9 cellular contexts compared by ENCODE assay signal in the genomic region with DNA sequence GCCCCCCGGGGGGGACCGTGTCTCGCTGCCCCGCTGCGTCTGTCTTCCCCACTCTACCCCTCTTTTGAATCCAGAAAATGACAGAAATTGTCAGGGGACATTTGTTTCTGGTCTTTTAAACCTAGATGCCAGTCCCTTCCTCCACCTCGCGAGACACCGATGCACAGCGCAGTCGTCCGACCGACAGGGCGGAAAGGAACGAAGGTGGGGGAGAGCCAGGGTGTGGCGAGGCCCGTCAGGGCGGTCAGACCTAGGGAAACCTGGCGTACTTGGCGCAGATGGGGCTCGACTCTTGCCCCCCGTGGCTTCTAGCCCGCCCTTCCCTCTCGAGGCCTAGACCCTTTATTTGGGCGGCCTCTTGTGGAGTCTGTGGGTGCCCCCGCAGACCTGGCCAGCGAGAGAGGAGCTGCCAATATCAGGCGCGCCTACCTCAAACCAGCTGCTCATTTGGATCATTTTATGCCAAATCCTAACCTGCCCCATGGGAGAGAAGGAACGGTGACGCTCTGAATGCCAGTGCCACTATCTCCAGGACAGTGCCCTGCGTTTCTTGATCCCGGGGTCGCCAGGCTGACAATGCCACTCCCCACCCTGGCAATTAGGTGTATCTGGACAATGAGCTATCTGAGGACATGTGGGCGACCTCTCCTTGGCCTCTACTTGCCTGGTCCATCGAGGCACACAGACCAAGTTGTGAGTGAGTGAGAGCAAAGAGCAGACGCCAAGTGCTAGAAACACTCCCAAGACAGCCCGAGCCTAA. TPM values are rescaled to one million over a fixed set of nuclear protein-coding genes. Genes with fewer than 3 reads are reported as not detected.
DNase-seq lines count a peak whose midpoint lies in the region; ATAC-seq, FAIRE-seq and TF ChIP-seq lines count a peak whose summit lies in the region.
"Had no signal": no experiment of that assay in that cellular context is flagged by ENCODE, and none has a peak within 500 bp of the region (broad histone marks: within the 10 kb centered on the region; RNA-seq: fewer than 3 reads in every experiment).

No MANE protein-coding gene starts in this region.

- peak overlapping the region; percentile 64 for H3K4me3 ChIP-seq in fibroblast of villous mesenchyme (ENCODE audit: low read depth, low read length)
- H3K4me3 ChIP-seq in pancreas, result peak overlapping the region; percentile 57 to 74 (median 66)

- H3K4me1 ChIP-seq in pancreas, result peaks cover 0 to 4% (median 0%) of the 10 kb centered on the region in 3 donors

- no peaks in the 10 kb centered on the region for H3K27me3 ChIP-seq in pancreas

- WGBS in pancreas, 2 donors, result 16 to 22% methylated on average over 35 to 37 of the region's 37 CpGs

- H3K27me3 Mint-ChIP-seq in T-helper 17 cell, result peaks cover 63% of the 10 kb centered on the region

- no peak overlapping the region for H3K27ac Mint-ChIP-seq in T-helper 17 cell

- no peak overlapping the region for H3K27ac ChIP-seq in pancreas
- H3K27ac ChIP-seq: 22Rv1 had no signal

- FAIRE-seq in pancreas (lab: Jason Lieb, UNC), result no peak

- H3K9me3 ChIP-seq in T-helper 17 cell (ENCODE audit: control insufficient read depth, low read length, poor library complexity, severe bottlenecking) (no peaks in the 10 kb centered on the region), pancreas (no peaks in the 10 kb centered on the region)

- TF ChIP-seq CTCF in fibroblast of villous mesenchyme (IDR thresholded peaks at IDR 0.05; ENCODE audit: insufficient read depth, low read depth, low read length) (no peak), pancreas (IDR thresholded peaks at IDR 0.05) (no peak)

- DNase-seq in DMS 273 (lab: John Stamatoyannopoulos, UW; ENCODE audit: unreplicated experiment) (peak; percentile 68), DMS 273 treated with DMSO at 0.1 percent for 48 hours (lab: John Stamatoyannopoulos, UW) (no peak), T-helper 17 cell (no peak), fibroblast of villous mesenchyme (ENCODE audit: low read depth) (no peak), pancreas (peak in 1 of 6 donors; percentile 39), T-helper 9 cell (no peak), COLO668 (lab: John Stamatoyannopoulos, UW; ENCODE audit: unreplicated experiment) (no peak)

- H3K36me3 ChIP-seq in pancreas, result no peaks in the 10 kb centered on the region

- H3K4me3 Mint-ChIP-seq in T-helper 17 cell, result peak overlapping the region; percentile 71

- no peaks in the 10 kb centered on the region for H3K36me3 Mint-ChIP-seq in T-helper 17 cell (ENCODE audit: low read depth)

- intact Hi-C loops in pancreas (cut with DNase I), result no loop called here

- peaks cover 4% of the 10 kb centered on the region for H3K4me1 Mint-ChIP-seq in T-helper 17 cell

- no peak for ATAC-seq in T-helper 17 cell
- peak in 3 of 4 donors; percentile 33 to 43 (median 35) for ATAC-seq in pancreas
- ATAC-seq in HG02763 (IDR thresholded peaks at IDR 0.05; ENCODE audit: unreplicated experiment), result no peak

RNA-seq across cellular contexts. Expression of gene RAB6B, which starts 0.5 kb away (rescaled TPM):
- total RNA-seq in T-helper 17 cell (1 to 10 TPM; 1.8 to 4.3 TPM), fibroblast of villous mesenchyme (0.32 and 0.86 TPM in 2 replicates), pancreas (1 to 10 TPM; 1.8 to 9.2 (median 5.4) TPM)
- 1 to 10 TPM; 1.6 to 3.1 TPM for polyA plus RNA-seq in pancreas

Comparison
In these comparisons a context has a peak if more than half of its experiments do, and no peak if none do; other contexts are left out.
1. ATAC-seq: peak in pancreas (3 of 4); none in T-helper 17 cell (single experiment) and HG02763 (single experiment).